8 cellular contexts compared by ENCODE assay signal in the genomic region with DNA sequence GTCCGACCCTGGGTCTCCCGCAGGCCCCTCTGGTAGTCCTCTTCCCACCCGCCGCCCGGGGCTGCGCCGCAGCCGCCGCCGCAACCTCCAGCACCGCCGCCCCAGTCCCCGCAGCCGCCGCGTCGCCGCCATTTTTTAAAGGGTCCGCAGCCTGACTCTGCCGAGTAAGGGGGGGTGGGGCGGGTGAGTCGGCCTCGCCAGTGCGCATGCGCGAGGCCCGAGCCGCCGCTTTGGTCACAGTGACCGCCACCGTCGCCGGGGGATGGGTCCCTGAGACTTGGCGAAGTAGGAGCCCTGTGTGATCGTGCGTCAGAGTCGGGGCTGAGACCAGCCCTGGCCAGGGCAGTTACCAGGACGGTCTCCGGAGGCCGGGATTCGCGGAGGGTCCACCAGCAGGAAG.
DNase-seq lines count a peak whose midpoint lies in the region; ATAC-seq and TF ChIP-seq lines count a peak whose summit lies in the region.
"Not testable (repeated sequence)": the region's sequence is repeated elsewhere in the genome, so short reads cannot be mapped to it uniquely, and the experiment has no call there.

No MANE protein-coding gene starts in this region.

- TF ChIP-seq POLR2A in tibial nerve (IDR thresholded peaks at IDR 0.05): peak; percentile 15 to 64

- H3K27me3 ChIP-seq in cardiac muscle cell, tibial nerve: not testable (repeated sequence)

- H3K9me3 Mint-ChIP-seq in brain, nephron: not testable (repeated sequence)

- TF ChIP-seq CTCF in brain (conservative IDR thresholded peaks at IDR 0.05); cardiac muscle cell (IDR thresholded peaks at IDR 0.05; ENCODE audit: low read depth, low read length); nephron (IDR thresholded peaks at IDR 0.05; ENCODE audit: unreplicated experiment in 3 of 3); tibial nerve (IDR thresholded peaks at IDR 0.05): not testable (repeated sequence)

- H3K4me3 ChIP-seq in cardiac muscle cell (peak overlapping the region; percentile 45), tibial nerve (peak overlapping the region; percentile 48 to 86 (median 63))

- not testable (repeated sequence) for H3K27ac ChIP-seq in cardiac muscle cell
- peak overlapping the region in 3 of 4 donors; percentile 79 to 87 (median 83) for H3K27ac ChIP-seq in tibial nerve

- H3K36me3 Mint-ChIP-seq in brain; nephron (ENCODE audit: low read depth): not testable (repeated sequence)

- peak; percentile 49 for ATAC-seq in GM19372 (IDR thresholded peaks at IDR 0.05; ENCODE audit: low read depth, unreplicated experiment)

- H3K9me3 ChIP-seq in cardiac muscle cell (ENCODE audit: low read depth); tibial nerve: not testable (repeated sequence)

- peak overlapping the region in 3 of 5 experiments; percentile 90 to 100 (median 95) for H3K27ac Mint-ChIP-seq in brain
- H3K27ac Mint-ChIP-seq in nephron: peak overlapping the region in 1 of 3 experiments; percentile 80

- not testable (repeated sequence) for H3K4me1 Mint-ChIP-seq in brain, nephron

- DNase-seq in T follicular helper cell (ENCODE audit: low read depth) (peak; percentile 19), activated T-cell treated with anti-CD3 and anti-CD28 coated beads for 1 hour (ENCODE audit: low read depth) (peak; percentile 51), tibial nerve (ENCODE audit: low spot score in 2 of 2) (peak; percentile 22 to 24)
- DNase-seq in cardiac muscle cell (ENCODE audit: low read depth in 1 of 2, low spot score in 1 of 2): not testable (repeated sequence)
- peak; percentile 68 for DNase-seq in stimulated activated CD4-positive, alpha-beta T cell treated with anti-CD3 and anti-CD28 coated beads, Interleukin-4, amount 100 ng/mL, for 1 hour

- H3K36me3 ChIP-seq in cardiac muscle cell, tibial nerve: not testable (repeated sequence)

- H3K4me3 Mint-ChIP-seq in brain: peak overlapping the region; percentile 95 to 98 (median 97)
- peak overlapping the region; percentile 95 to 98 (median 97) for H3K4me3 Mint-ChIP-seq in nephron

- H3K4me1 ChIP-seq in cardiac muscle cell (ENCODE audit: low read depth); tibial nerve: not testable (repeated sequence)

- peak in 1 of 2 donors; percentile 32 for TF ChIP-seq EP300 in tibial nerve (IDR thresholded peaks at IDR 0.05)

- 1% methylated on average over 34 of the region's 42 CpGs; no CpG with 5 or more reads in 1 of the 2 donors for WGBS in tibial nerve, 2 donors

- H3K27me3 Mint-ChIP-seq in brain; nephron (ENCODE audit: low read depth): not testable (repeated sequence)
